ENCODE assay signal across 34 cellular contexts in genomic region chr13:33411312-33411711, GRCh38.
"Had no signal": no experiment of that assay in that cellular context is flagged by ENCODE, and none has a peak within 500 bp of the region (broad histone marks: within the 10 kb centered on the region; RNA-seq: fewer than 3 reads in every experiment).

No MANE protein-coding gene starts in this region.

- H3K27ac Mint-ChIP-seq: activated CD4-positive, alpha-beta memory T cell treated with anti-CD3 and anti-CD28 coated beads, Interleukin-2, amount 10 ng/mL, durations not matched to agents 7 days and 5 days; activated CD8-positive, alpha-beta memory T cell treated with anti-CD3 and anti-CD28 coated beads, Interleukin-2, amount 10 ng/mL, durations not matched to agents 7 days and 5 days; activated naive CD4-positive, alpha-beta T cell treated with anti-CD3 and anti-CD28 coated beads, Interleukin-2, amount 10 ng/mL, durations not matched to agents 7 days and 5 days; activated naive CD8-positive, alpha-beta T cell; activated naive CD8-positive, alpha-beta T cell treated with anti-CD3 and anti-CD28 coated beads, Interleukin-2, amount 50 U/mL, for 24 hours had no signal

- DNase-seq: activated CD4-positive, alpha-beta memory T cell treated with anti-CD3 and anti-CD28 coated beads, Interleukin-2, amount 10 ng/mL, durations not matched to agents 7 days and 5 days; activated CD4-positive, alpha-beta T cell treated with anti-CD3 and anti-CD28 coated beads for 1 hour; activated CD4-positive, alpha-beta T cell treated with anti-CD3 and anti-CD28 coated beads for 48 hours; activated CD4-positive, CD25-positive, alpha-beta regulatory T cell; activated CD8-positive, alpha-beta memory T cell treated with anti-CD3 and anti-CD28 coated beads for 24 hours; activated CD8-positive, alpha-beta memory T cell treated with anti-CD3 and anti-CD28 coated beads, Interleukin-2, amount 10 ng/mL, durations not matched to agents 7 days and 5 days; activated CD8-positive, alpha-beta memory T cell treated with anti-CD3 and anti-CD28 coated beads, Interleukin-2, amount 50 U/mL, for 48 hours; activated effector memory CD4-positive, alpha-beta T cell treated with Interleukin-2 at 50 U/mL for 16 hours; activated naive CD4-positive, alpha-beta T cell treated with anti-CD3 and anti-CD28 coated beads, Interleukin-2, amount 10 ng/mL, durations not matched to agents 7 days and 5 days; activated naive CD8-positive, alpha-beta T cell treated with anti-CD3 and anti-CD28 coated beads, Interleukin-2, amount 50 U/mL, for 24 hours; activated T-cell treated with anti-CD3 and anti-CD28 coated beads, Interleukin-2, amount 50 U/mL, for 48 hours; anterior cingulate cortex; brain microvascular endothelial cell; Kasumi-1; KG1; MG63; NCI-H1048; NCI-H1105 treated with DMSO at 0.1 percent for 48 hours; NCI-H1436; NCI-H1694; NCI-H1930; NCI-H2171; NCI-H510A; NCI-H526; NCI-H748 treated with DMSO at 0.1 percent for 48 hours; NK-92 treated with Interleukin-12 subunit alpha and Interleukin-12 subunit beta, amount 100 ng/mL, for 24 hours; PC-9; Right ventricle myocardium superior; SW 1271; T-helper 1 cell; T-helper 2 cell; T-helper 9 cell had no signal

- H3K4me3 ChIP-seq: MG63, PC-9 had no signal

- H3K9me3 ChIP-seq: MG63 had no signal

- H3K9me3 Mint-ChIP-seq: activated CD4-positive, alpha-beta memory T cell treated with anti-CD3 and anti-CD28 coated beads, Interleukin-2, amount 10 ng/mL, durations not matched to agents 7 days and 5 days; activated naive CD4-positive, alpha-beta T cell treated with anti-CD3 and anti-CD28 coated beads, Interleukin-2, amount 10 ng/mL, durations not matched to agents 7 days and 5 days had no signal

- H3K27ac ChIP-seq: brain microvascular endothelial cell, PC-9, VCaP had no signal

- H3K4me1 Mint-ChIP-seq: activated naive CD4-positive, alpha-beta T cell treated with anti-CD3 and anti-CD28 coated beads, Interleukin-2, amount 10 ng/mL, durations not matched to agents 7 days and 5 days; activated naive CD8-positive, alpha-beta T cell treated with anti-CD3 and anti-CD28 coated beads, Interleukin-2, amount 50 U/mL, for 24 hours had no signal

- ATAC-seq: activated CD8-positive, alpha-beta memory T cell treated with anti-CD3 and anti-CD28 coated beads, Interleukin-2, amount 10 ng/mL, durations not matched to agents 7 days and 5 days; activated naive CD8-positive, alpha-beta T cell treated with anti-CD3 and anti-CD28 coated beads, Interleukin-2, amount 50 U/mL, for 24 hours had no signal

- H3K4me2 ChIP-seq: PC-9 had no signal

- H3K36me3 ChIP-seq: brain microvascular endothelial cell, MG63 had no signal

- H2AFZ ChIP-seq: PC-9 had no signal

- H3K27me3 ChIP-seq: brain microvascular endothelial cell, MG63 had no signal

- H3K36me3 Mint-ChIP-seq: activated CD8-positive, alpha-beta memory T cell treated with anti-CD3 and anti-CD28 coated beads, Interleukin-2, amount 10 ng/mL, durations not matched to agents 7 days and 5 days; activated naive CD4-positive, alpha-beta T cell treated with anti-CD3 and anti-CD28 coated beads, Interleukin-2, amount 10 ng/mL, durations not matched to agents 7 days and 5 days; activated naive CD8-positive, alpha-beta T cell had no signal

- H3K4me3 Mint-ChIP-seq: activated CD4-positive, alpha-beta memory T cell treated with anti-CD3 and anti-CD28 coated beads, Interleukin-2, amount 10 ng/mL, durations not matched to agents 7 days and 5 days; activated CD8-positive, alpha-beta memory T cell treated with anti-CD3 and anti-CD28 coated beads, Interleukin-2, amount 10 ng/mL, durations not matched to agents 7 days and 5 days; activated naive CD4-positive, alpha-beta T cell treated with anti-CD3 and anti-CD28 coated beads, Interleukin-2, amount 10 ng/mL, durations not matched to agents 7 days and 5 days; activated naive CD8-positive, alpha-beta T cell; activated naive CD8-positive, alpha-beta T cell treated with anti-CD3 and anti-CD28 coated beads, Interleukin-2, amount 50 U/mL, for 24 hours had no signal
